In genomic region chr12:34393086-34393820, GRCh38 we compare ENCODE assay signal across 15 cellular contexts.
A peak's percentile ranks its signal among the peaks of the same experiment; 100 is the strongest.
DNase-seq lines count a peak whose midpoint lies in the region; ATAC-seq, FAIRE-seq and TF ChIP-seq lines count a peak whose summit lies in the region.
"Had no signal": no experiment of that assay in that cellular context is flagged by ENCODE, and none has a peak within 500 bp of the region (broad histone marks: within the 10 kb centered on the region; RNA-seq: fewer than 3 reads in every experiment).

No MANE protein-coding gene starts in this region.

- BruUV-seq in K562 (replicated peaks; lab: Mats Ljungman, UMichigan), result no TSS peak

- no peak overlapping the region for H3K4me3 ChIP-seq in Peyer's patch
- H3K4me3 ChIP-seq in K562, result no peak overlapping the region
- no peak overlapping the region for H3K4me3 ChIP-seq in sigmoid colon
- H3K4me3 ChIP-seq: BLaER1 treated with 17β-estradiol and CSF1 and Interleukin-3, amounts not matched to agents 10 nM and 100 nM; hepatocyte; thoracic aorta had no signal

- intact Hi-C loops in K562 (cut with micrococcal nuclease), result no loop called here
- intact Hi-C loops in sigmoid colon (cut with DNase I), result no loop called here

- H3K9me3 ChIP-seq in Peyer's patch (peaks cover 0 to 35% (median 10%) of the 10 kb centered on the region in 4 donors), K562 (replicated peaks; ENCODE audit: control insufficient read depth, insufficient read depth, low read depth, low read length) (no peaks in the 10 kb centered on the region), sigmoid colon (peaks cover 0 to 31% (median 2%) of the 10 kb centered on the region in 4 donors)

- TF ChIP-seq CTCF in Peyer's patch (IDR thresholded peaks at IDR 0.05), result no peak
- TF ChIP-seq CTCF in K562 (IDR thresholded peaks at IDR 0.05 in 2 of 3, conservative IDR thresholded peaks at IDR 0.05 in 1 of 3; ENCODE audit: insufficient read depth in 2 of 3, low read depth in 1 of 3, low read length in 3 of 3), result no peak
- no peak for TF ChIP-seq CTCF in sigmoid colon (IDR thresholded peaks at IDR 0.05)

- no peaks in the 10 kb centered on the region for H4K20me1 ChIP-seq in K562 (replicated peaks; ENCODE audit: control insufficient read depth, insufficient read depth, low read length)

- no peak for FAIRE-seq in K562 (lab: Jason Lieb, UNC)

- H3K36me3 ChIP-seq in Peyer's patch (no peaks in the 10 kb centered on the region), K562 (ENCODE audit: control insufficient read depth, insufficient read depth, low read length) (no peaks in the 10 kb centered on the region), sigmoid colon (no peaks in the 10 kb centered on the region)
- H3K36me3 ChIP-seq: BLaER1 treated with 17β-estradiol and CSF1 and Interleukin-3, amounts not matched to agents 10 nM and 100 nM; thoracic aorta had no signal

- in situ Hi-C loops in K562 (cut with MboI), result no loop called here

- H3K9ac ChIP-seq in K562 (ENCODE audit: insufficient read depth in 1 of 2, low read depth in 2 of 2, low read length in 2 of 2), result no peak overlapping the region
- H3K9ac ChIP-seq: BLaER1 treated with 17β-estradiol and CSF1 and Interleukin-3, amounts not matched to agents 10 nM and 100 nM had no signal

- no peak overlapping the region for H2AFZ ChIP-seq in K562 (ENCODE audit: low read depth, low read length)
- H2AFZ ChIP-seq: hepatocyte had no signal

- TF ChIP-seq RAD21 in K562 (CRISPR knock-in tag; conservative IDR thresholded peaks at IDR 0.05 in 1 of 2, IDR thresholded peaks at IDR 0.05 in 1 of 2), result no peak

- TF ChIP-seq POLR2A in Peyer's patch (IDR thresholded peaks at IDR 0.05) (no peak), K562 (conservative IDR thresholded peaks at IDR 0.05) (no peak), sigmoid colon (IDR thresholded peaks at IDR 0.05) (no peak)

- ATAC-seq in K562 (no peak), HG03571 (IDR thresholded peaks at IDR 0.05; ENCODE audit: unreplicated experiment) (no peak)

- CTCF ChIA-PET in K562 (lab: Yijun Ruan, JAX; ENCODE audit: low intra/inter-chr PET ratio), result no interaction called here

- H3K9me1 ChIP-seq in K562 (ENCODE audit: control insufficient read depth, insufficient read depth, low read length), result no peaks in the 10 kb centered on the region

- WGBS in K562 (ENCODE audit: insufficient coverage, low coverage, missing lambda C conversion rate), result 2% methylated on average over 29 of the region's 35 CpGs
- WGBS in sigmoid colon, 2 donors, result 65 to 70% methylated on average over 35 of the region's 35 CpGs

- H3K27ac ChIP-seq in Peyer's patch, result no peak overlapping the region
- no peak overlapping the region for H3K27ac ChIP-seq in K562 (ENCODE audit: extremely low read depth, low read depth, low read length)
- no peak overlapping the region for H3K27ac ChIP-seq in sigmoid colon
- H3K27ac ChIP-seq: BLaER1 treated with 17β-estradiol and CSF1 and Interleukin-3, amounts not matched to agents 10 nM and 100 nM; hepatocyte; thoracic aorta had no signal

- H3K4me1 ChIP-seq in Peyer's patch, result no peaks in the 10 kb centered on the region
- H3K4me1 ChIP-seq in K562 (replicated peaks in 1 of 2; ENCODE audit: control insufficient read depth in 2 of 2, insufficient read depth in 2 of 2, low read length in 2 of 2), result peaks cover 0 to 10% of the 10 kb centered on the region in 2 experiments; a peak in 3 of 5 replicates
- no peaks in the 10 kb centered on the region for H3K4me1 ChIP-seq in sigmoid colon

- TF ChIP-seq EP300 in K562 (IDR thresholded peaks at IDR 0.05; ENCODE audit: low read length) (no peak), sigmoid colon (IDR thresholded peaks at IDR 0.05) (no peak)

- H3K4me2 ChIP-seq in K562 (ENCODE audit: insufficient read depth, low read length), result no peak overlapping the region
- H3K4me2 ChIP-seq: hepatocyte had no signal

- POLR2A ChIA-PET in K562 (lab: Yijun Ruan, JAX), result no interaction called here

- H3K27me3 ChIP-seq in Peyer's patch (no peaks in the 10 kb centered on the region), K562 (ENCODE audit: control insufficient read depth in 2 of 2, insufficient read depth in 2 of 2, low read length in 2 of 2) (peaks cover 0 to 76% of the 10 kb centered on the region in 2 experiments; a peak in 2 of 5 replicates), sigmoid colon (peaks cover 0 to 20% (median 0%) of the 10 kb centered on the region in 3 donors)
- H3K27me3 ChIP-seq: hepatocyte had no signal

- no peaks in the 10 kb centered on the region for H3K79me2 ChIP-seq in K562 (ENCODE audit: control insufficient read depth, insufficient read depth, low read length)
- H3K79me2 ChIP-seq: hepatocyte had no signal

- peak; percentile 8 to 36 (median 34) for DNase-seq in Peyer's patch
- DNase-seq in K562 (ENCODE audit: extremely low read depth in 1 of 4, low spot score in 3 of 4), result peak in 1 of 4 experiments; percentile 0
- DNase-seq in islet precursor cell, result peak; percentile 35
- DNase-seq in sigmoid colon, result peak; percentile 49
- no peak for DNase-seq in NK-92 treated with Interleukin-12 subunit alpha and Interleukin-12 subunit beta, amount 100 ng/mL, for 24 hours (lab: John Stamatoyannopoulos, UW)
- DNase-seq in putamen (ENCODE audit: low spot score), result no peak
- no peak for DNase-seq in NCI-H446 (lab: John Stamatoyannopoulos, UW)
- DNase-seq: activated CD4-positive, alpha-beta T cell treated with anti-CD3 and anti-CD28 coated beads for 48 hours; DMS153; KG1; NCI-H1048 had no signal

TF ChIP-seq in K562, 482 proteins besides CTCF, POLR2A, EP300 and RAD21:
- TF ChIP-seq TFAP4 (CRISPR knock-in tag; IDR thresholded peaks at IDR 0.05; ENCODE audit: borderline replicate concordance), result no peak
- no peak for TF ChIP-seq RBM25 (IDR thresholded peaks at IDR 0.05; ENCODE audit: low read depth, low read length, severe bottlenecking)
- peak; percentile 61 to 73 for TF ChIP-seq NRF1 (conservative IDR thresholded peaks at IDR 0.05 in 1 of 2, IDR thresholded peaks at IDR 0.05 in 1 of 2)

Comparison
In these comparisons a context has a peak if more than half of its experiments do, and no peak if none do; other contexts are left out.
1. DNase-seq: peak in Peyer's patch (3 of 3), islet precursor cell (single experiment) and sigmoid colon (single experiment); none in NK-92 treated with Interleukin-12 subunit alpha and Interleukin-12 subunit beta, amount 100 ng/mL, for 24 hours (single experiment), putamen (single experiment) and NCI-H446 (0 of 2).